1 cellular context compared by ENCODE assay signal in the genomic region with DNA sequence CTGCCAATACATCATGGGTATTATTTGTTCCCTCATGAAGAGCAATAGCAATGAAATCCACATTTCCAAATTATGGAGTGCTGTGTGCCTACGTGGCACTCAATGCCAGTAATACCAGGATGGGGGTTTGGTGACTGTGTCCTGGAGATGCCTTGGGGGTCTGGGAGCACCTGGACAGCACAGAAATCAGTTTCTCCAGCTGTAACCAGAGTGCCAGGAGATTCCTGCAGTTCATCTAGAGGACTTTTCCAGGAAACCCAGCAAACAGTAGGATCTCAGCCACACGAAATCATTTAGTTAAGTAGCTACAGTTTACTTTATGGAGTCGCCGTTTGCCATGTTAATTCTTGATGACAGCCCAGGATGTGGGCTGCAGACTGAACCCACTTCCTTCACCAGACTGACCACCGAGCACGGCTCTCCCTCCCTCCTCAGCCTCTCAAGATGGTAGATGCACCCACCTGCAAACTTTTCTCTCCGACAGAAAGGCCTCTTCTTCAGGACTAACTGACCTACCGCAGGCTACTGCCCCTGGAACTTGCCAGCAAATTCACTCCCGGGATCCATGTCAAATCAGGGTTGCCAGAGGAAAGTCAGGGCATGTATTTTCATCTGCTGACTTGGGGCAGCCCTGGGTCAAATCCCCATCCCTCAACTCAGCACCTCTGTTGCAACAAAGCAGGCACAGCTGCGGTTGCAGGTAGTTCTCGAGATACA.
TF ChIP-seq lines count a peak whose summit lies in the region.

No MANE protein-coding gene starts in this region.

TF ChIP-seq in WTC11, 78 proteins besides CTCF, POLR2A, EP300 and RAD21 (continued from another document):
- TF ChIP-seq, protein P1, sequence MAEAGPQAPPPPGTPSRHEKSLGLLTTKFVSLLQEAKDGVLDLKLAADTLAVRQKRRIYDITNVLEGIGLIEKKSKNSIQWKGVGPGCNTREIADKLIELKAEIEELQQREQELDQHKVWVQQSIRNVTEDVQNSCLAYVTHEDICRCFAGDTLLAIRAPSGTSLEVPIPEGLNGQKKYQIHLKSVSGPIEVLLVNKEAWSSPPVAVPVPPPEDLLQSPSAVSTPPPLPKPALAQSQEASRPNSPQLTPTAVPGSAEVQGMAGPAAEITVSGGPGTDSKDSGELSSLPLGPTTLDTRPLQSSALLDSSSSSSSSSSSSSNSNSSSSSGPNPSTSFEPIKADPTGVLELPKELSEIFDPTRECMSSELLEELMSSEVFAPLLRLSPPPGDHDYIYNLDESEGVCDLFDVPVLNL (CRISPR knock-in tag; IDR thresholded peaks at IDR 0.05; ENCODE audit: borderline replicate concordance, low read depth) = no peak
- TF ChIP-seq ATF1 (CRISPR knock-in tag; IDR thresholded peaks at IDR 0.05) (no peak), SP1 (CRISPR knock-in tag; conservative IDR thresholded peaks at IDR 0.05) (no peak), PRRX2 (CRISPR knock-in tag; IDR thresholded peaks at IDR 0.05) (no peak)
